In genomic region chr22:38298312-38299000, GRCh38 we compare ENCODE assay signal across 1 cellular context.
TF ChIP-seq lines count a peak whose summit lies in the region.

No MANE protein-coding gene starts in this region.

TF ChIP-seq in HepG2, 621 proteins besides CTCF, POLR2A, EP300 and RAD21 (continued from another document):
- TF ChIP-seq ARID5B (CRISPR knock-in tag; IDR thresholded peaks at IDR 0.05) (no peak), ASH2L (IDR thresholded peaks at IDR 0.05; ENCODE audit: insufficient read length, low read depth, low read length) (no peak), GTF2F1 (IDR thresholded peaks at IDR 0.05; ENCODE audit: low read length) (no peak), ZSCAN21 (CRISPR knock-in tag; IDR thresholded peaks at IDR 0.05; ENCODE audit: borderline replicate concordance) (no peak), ARID4A (CRISPR knock-in tag; IDR thresholded peaks at IDR 0.05; ENCODE audit: borderline replicate concordance) (peak; percentile 28; the same call in 1 of the 2 replicates), ZNF619 (CRISPR knock-in tag; IDR thresholded peaks at IDR 0.05) (0 out of 2 replicates have a peak, but pooled peaks have one; percentile 31), PREB (CRISPR knock-in tag; IDR thresholded peaks at IDR 0.05) (no peak), SMAD3 (CRISPR knock-in tag; IDR thresholded peaks at IDR 0.05) (no peak), CREB1 (IDR thresholded peaks at IDR 0.05) (no peak), CREB1 (CRISPR knock-in tag; IDR thresholded peaks at IDR 0.05) (no peak), CBX1 (IDR thresholded peaks at IDR 0.05; ENCODE audit: low read depth) (no peak), THRA (CRISPR knock-in tag; IDR thresholded peaks at IDR 0.05; ENCODE audit: borderline replicate concordance) (no peak), MNT (IDR thresholded peaks at IDR 0.05) (no peak)
